ENCODE assay signal across 1 cellular context in the genomic region with DNA sequence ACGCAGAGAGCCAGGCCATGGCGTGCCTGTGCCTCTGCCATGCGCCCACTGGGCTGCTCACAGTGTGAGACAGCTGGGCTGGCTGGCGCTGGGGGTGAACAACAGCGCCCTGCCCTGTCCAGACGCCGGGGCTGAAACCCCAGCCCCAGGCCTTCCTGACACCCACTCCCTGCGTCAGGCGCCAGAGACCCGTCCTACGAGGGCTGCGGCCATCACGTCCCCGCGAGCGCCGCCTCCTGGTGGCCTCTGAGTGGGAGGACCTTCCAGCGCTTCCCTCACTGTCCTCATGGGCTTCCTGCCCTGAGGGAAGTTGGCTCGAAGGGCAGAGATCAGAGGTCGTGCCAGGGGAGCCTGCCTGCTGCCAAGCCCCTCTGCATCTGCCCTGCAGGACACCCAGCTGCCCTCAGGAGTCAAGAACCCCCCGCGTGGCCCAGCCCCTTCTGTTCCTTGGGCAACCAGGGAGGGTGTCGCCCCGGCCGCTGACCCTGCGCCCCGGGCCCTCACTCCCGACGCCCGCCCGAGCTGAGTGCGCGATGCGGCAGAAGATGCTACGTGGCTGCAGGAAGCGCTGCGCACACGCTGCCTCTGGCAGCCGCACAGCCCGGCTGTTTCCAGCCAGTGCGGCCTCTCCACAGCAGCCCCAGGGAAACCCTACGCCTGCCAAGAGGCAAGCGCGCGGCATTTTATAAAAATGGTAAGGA.
TF ChIP-seq lines count a peak whose summit lies in the region.

No MANE protein-coding gene starts in this region.

TF ChIP-seq in HCT116, 20 proteins besides CTCF, POLR2A, EP300 and RAD21 (continued from another document):
- TF ChIP-seq, protein P1, sequence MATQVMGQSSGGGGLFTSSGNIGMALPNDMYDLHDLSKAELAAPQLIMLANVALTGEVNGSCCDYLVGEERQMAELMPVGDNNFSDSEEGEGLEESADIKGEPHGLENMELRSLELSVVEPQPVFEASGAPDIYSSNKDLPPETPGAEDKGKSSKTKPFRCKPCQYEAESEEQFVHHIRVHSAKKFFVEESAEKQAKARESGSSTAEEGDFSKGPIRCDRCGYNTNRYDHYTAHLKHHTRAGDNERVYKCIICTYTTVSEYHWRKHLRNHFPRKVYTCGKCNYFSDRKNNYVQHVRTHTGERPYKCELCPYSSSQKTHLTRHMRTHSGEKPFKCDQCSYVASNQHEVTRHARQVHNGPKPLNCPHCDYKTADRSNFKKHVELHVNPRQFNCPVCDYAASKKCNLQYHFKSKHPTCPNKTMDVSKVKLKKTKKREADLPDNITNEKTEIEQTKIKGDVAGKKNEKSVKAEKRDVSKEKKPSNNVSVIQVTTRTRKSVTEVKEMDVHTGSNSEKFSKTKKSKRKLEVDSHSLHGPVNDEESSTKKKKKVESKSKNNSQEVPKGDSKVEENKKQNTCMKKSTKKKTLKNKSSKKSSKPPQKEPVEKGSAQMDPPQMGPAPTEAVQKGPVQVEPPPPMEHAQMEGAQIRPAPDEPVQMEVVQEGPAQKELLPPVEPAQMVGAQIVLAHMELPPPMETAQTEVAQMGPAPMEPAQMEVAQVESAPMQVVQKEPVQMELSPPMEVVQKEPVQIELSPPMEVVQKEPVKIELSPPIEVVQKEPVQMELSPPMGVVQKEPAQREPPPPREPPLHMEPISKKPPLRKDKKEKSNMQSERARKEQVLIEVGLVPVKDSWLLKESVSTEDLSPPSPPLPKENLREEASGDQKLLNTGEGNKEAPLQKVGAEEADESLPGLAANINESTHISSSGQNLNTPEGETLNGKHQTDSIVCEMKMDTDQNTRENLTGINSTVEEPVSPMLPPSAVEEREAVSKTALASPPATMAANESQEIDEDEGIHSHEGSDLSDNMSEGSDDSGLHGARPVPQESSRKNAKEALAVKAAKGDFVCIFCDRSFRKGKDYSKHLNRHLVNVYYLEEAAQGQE (IDR thresholded peaks at IDR 0.05; ENCODE audit: low read depth) = no peak
- TF ChIP-seq CBX3 (IDR thresholded peaks at IDR 0.05; ENCODE audit: low read depth) = no peak
- no peak for TF ChIP-seq SRF (IDR thresholded peaks at IDR 0.05; ENCODE audit: low read depth)
- TF ChIP-seq POLR2AphosphoS5 (IDR thresholded peaks at IDR 0.05; ENCODE audit: low read depth, low read length) = no peak
- TF ChIP-seq FOSL1 (IDR thresholded peaks at IDR 0.05; ENCODE audit: low read depth) = no peak
- no peak for TF ChIP-seq JUND (IDR thresholded peaks at IDR 0.05)
- TF ChIP-seq SIN3A (IDR thresholded peaks at IDR 0.05; ENCODE audit: low read depth) = no peak
- TF ChIP-seq CEBPB (IDR thresholded peaks at IDR 0.05; ENCODE audit: low read depth) = no peak
- TF ChIP-seq, protein P2, sequence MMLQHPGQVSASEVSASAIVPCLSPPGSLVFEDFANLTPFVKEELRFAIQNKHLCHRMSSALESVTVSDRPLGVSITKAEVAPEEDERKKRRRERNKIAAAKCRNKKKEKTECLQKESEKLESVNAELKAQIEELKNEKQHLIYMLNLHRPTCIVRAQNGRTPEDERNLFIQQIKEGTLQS (IDR thresholded peaks at IDR 0.05) = no peak
- TF ChIP-seq, protein P3, sequence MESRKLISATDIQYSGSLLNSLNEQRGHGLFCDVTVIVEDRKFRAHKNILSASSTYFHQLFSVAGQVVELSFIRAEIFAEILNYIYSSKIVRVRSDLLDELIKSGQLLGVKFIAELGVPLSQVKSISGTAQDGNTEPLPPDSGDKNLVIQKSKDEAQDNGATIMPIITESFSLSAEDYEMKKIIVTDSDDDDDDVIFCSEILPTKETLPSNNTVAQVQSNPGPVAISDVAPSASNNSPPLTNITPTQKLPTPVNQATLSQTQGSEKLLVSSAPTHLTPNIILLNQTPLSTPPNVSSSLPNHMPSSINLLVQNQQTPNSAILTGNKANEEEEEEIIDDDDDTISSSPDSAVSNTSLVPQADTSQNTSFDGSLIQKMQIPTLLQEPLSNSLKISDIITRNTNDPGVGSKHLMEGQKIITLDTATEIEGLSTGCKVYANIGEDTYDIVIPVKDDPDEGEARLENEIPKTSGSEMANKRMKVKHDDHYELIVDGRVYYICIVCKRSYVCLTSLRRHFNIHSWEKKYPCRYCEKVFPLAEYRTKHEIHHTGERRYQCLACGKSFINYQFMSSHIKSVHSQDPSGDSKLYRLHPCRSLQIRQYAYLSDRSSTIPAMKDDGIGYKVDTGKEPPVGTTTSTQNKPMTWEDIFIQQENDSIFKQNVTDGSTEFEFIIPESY (IDR thresholded peaks at IDR 0.05; ENCODE audit: extremely low read depth, insufficient replicate concordance, low read length) = no peak
